31 cellular contexts compared by ENCODE assay signal in genomic region chr5:2415678-2416077, GRCh38.
DNase-seq lines count a peak whose midpoint lies in the region; ATAC-seq and TF ChIP-seq lines count a peak whose summit lies in the region.
"Had no signal": no experiment of that assay in that cellular context is flagged by ENCODE, and none has a peak within 500 bp of the region (broad histone marks: within the 10 kb centered on the region; RNA-seq: fewer than 3 reads in every experiment).

No MANE protein-coding gene starts in this region.

- H3K36me3 ChIP-seq in H7 (replicated peaks; ENCODE audit: control insufficient read depth, insufficient read depth, low read length): no peaks in the 10 kb centered on the region
- no peaks in the 10 kb centered on the region for H3K36me3 ChIP-seq in Panc1 (ENCODE audit: control insufficient read depth, insufficient read depth, low read length)
- H3K36me3 ChIP-seq: BLaER1, gastrocnemius medialis, prostate gland, sigmoid colon, SJCRH30, upper lobe of left lung had no signal

- ATAC-seq in Panc1 (no peak), GM19324 (IDR thresholded peaks at IDR 0.05; ENCODE audit: low FRiP score, unreplicated experiment) (no peak)
- ATAC-seq: gastrocnemius medialis; left lobe of liver; stimulated activated memory B cell treated with anti-CD40 and anti-IgM and Interleukin-4, amounts not matched to agents 10 μg/mL and 1 μg/mL and 100 μg/mL, for 72 hours had no signal

- no TSS peak for BruUV-seq in Panc1 (replicated peaks; lab: Mats Ljungman, UMichigan)

- no peaks in the 10 kb centered on the region for H3K27me3 ChIP-seq in H7 (ENCODE audit: control insufficient read depth, insufficient read depth, low read length)
- H3K27me3 ChIP-seq in Panc1 (ENCODE audit: control insufficient read depth, insufficient read depth, low read length): peaks cover 2% of the 10 kb centered on the region; the same call in 1 of the 2 replicates
- H3K27me3 ChIP-seq: BLaER1, gastrocnemius medialis, hepatocyte, sigmoid colon, SJCRH30, upper lobe of left lung had no signal

- no peaks in the 10 kb centered on the region for H3K4me1 ChIP-seq in Panc1 (ENCODE audit: control insufficient read depth, insufficient read depth, low read length)
- H3K4me1 ChIP-seq: BLaER1, gastrocnemius medialis, prostate gland, sigmoid colon, SJCRH30, upper lobe of left lung had no signal

- H3K27ac ChIP-seq in C4-2B (no peak overlapping the region), Panc1 (ENCODE audit: low read length) (no peak overlapping the region), coronary artery (no peak overlapping the region)
- H3K27ac ChIP-seq: BLaER1, gastrocnemius medialis, hepatocyte, prostate gland, sigmoid colon, SJCRH30, upper lobe of left lung had no signal

- no peak overlapping the region for H3K4me3 ChIP-seq in H7 (ENCODE audit: insufficient read depth, low read depth, low read length)
- H3K4me3 ChIP-seq in Panc1 (ENCODE audit: low read depth in 2 of 2, low read length in 2 of 2): no peak overlapping the region
- H3K4me3 ChIP-seq in coronary artery: no peak overlapping the region
- H3K4me3 ChIP-seq: BLaER1, gastrocnemius medialis, hepatocyte, prostate gland, sigmoid colon, SJCRH30, upper lobe of left lung had no signal

- CTCF ChIA-PET in Panc1 (lab: Charles Lee): no interaction called here

- no peaks in the 10 kb centered on the region for H3K9me3 ChIP-seq in Panc1 (ENCODE audit: control insufficient read depth, insufficient read depth, low read depth, low read length)
- H3K9me3 ChIP-seq: gastrocnemius medialis, prostate gland, sigmoid colon, SJCRH30 had no signal

- in situ Hi-C loops in Panc1 (cut with HindIII; ENCODE audit: low pct_unique_long_range_greater_than_20kb, low sequenced_read_pairs): no loop called here

- intact Hi-C loops in Panc1 (cut with micrococcal nuclease; ENCODE audit: unreplicated experiment): no loop called here

- POLR2A ChIA-PET in Panc1 (lab: Charles Lee): no interaction called here

- DNase-seq in H7: peak; percentile 82
- DNase-seq in Panc1 (ENCODE audit: low read depth, low spot score): no peak
- peak; percentile 31 for DNase-seq in iPS-NIHi7 (ENCODE audit: extremely low spot score)
- no peak for DNase-seq in T1000 (lab: John Stamatoyannopoulos, UW)
- DNase-seq in cerebellum (ENCODE audit: low spot score): no peak
- DNase-seq in coronary artery (ENCODE audit: low spot score): no peak
- DNase-seq: activated CD4-positive, alpha-beta T cell treated with anti-CD3 and anti-CD28 coated beads for 1 hour; activated effector memory CD4-positive, alpha-beta T cell treated with anti-CD3 and anti-CD28 coated beads, Interleukin-2, amount 50 U/mL, for 16 hours; activated T-cell treated with anti-CD3 and anti-CD28 coated beads, Interleukin-2, amount 50 U/mL, for 1 hour; COR-L47; dermis blood vessel endothelial cell; DMS79 treated with DMSO at 0.1 percent for 48 hours; gastrocnemius medialis; GOT3; mesenchymal stem cell; MM.1S; NCI-H1436; NCI-H2107; NCI-H510A; sigmoid colon; SJCRH30; stimulated activated CD4-positive, alpha-beta T cell treated with anti-CD3 and anti-CD28 coated beads, Interleukin-4, amount 100 ng/mL, for 4 hours; substantia nigra had no signal

- TF ChIP-seq CTCF in C4-2B (conservative IDR thresholded peaks at IDR 0.05) (peak; percentile 75), Panc1 (IDR thresholded peaks at IDR 0.05) (peak; percentile 49), coronary artery (IDR thresholded peaks at IDR 0.05) (no peak)

Comparison
In these comparisons a context has a peak if more than half of its experiments do, and no peak if none do; other contexts are left out.
1. DNase-seq: peak in H7 (single experiment) and iPS-NIHi7 (single experiment); none in Panc1 (single experiment), T1000 (single experiment), cerebellum (single experiment) and coronary artery (single experiment).